Comparison of ENCODE assay signal across 14 cellular contexts in the genomic region with DNA sequence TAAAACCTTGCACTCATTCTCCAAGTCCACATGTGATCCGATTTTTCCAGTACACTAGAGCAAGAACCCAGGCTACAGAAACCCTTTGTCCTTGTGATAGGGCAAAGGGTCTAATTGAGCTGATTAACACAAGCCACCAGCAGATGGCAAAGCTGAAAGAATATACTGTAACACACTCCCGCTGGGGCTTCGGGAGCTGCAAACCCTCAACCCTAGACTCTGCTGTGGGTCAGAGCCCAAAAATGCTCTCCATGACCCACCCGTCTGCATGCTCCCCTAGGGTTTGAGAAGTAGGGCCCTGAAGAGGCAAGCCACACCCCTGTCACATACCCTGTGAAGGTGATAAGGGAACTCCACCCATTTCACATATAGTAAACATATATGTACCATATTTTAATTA. TPM values are rescaled to one million over a fixed set of nuclear protein-coding genes. Genes with fewer than 3 reads are reported as not detected.
A peak's percentile ranks its signal among the peaks of the same experiment; 100 is the strongest.
DNase-seq lines count a peak whose midpoint lies in the region; ATAC-seq and TF ChIP-seq lines count a peak whose summit lies in the region.
"Had no signal": no experiment of that assay in that cellular context is flagged by ENCODE, and none has a peak within 500 bp of the region (broad histone marks: within the 10 kb centered on the region; RNA-seq: fewer than 3 reads in every experiment).

No MANE protein-coding gene starts in this region.

- no peaks in the 10 kb centered on the region for H3K9me2 ChIP-seq in Loucy (replicated peaks; ENCODE audit: low read depth, low read length)

- H3K4me1 ChIP-seq in Loucy (ENCODE audit: insufficient read depth, low read length, poor library complexity, severe bottlenecking): peaks cover 2% of the 10 kb centered on the region

- H3K9me3 ChIP-seq in Loucy (ENCODE audit: insufficient read depth, low read depth, low read length): peaks cover 7% of the 10 kb centered on the region; the same call in 1 of the 2 replicates
- H3K9me3 ChIP-seq in T-helper 17 cell (ENCODE audit: control insufficient read depth, low read length, poor library complexity, severe bottlenecking): no peaks in the 10 kb centered on the region

- H3K4me3 Mint-ChIP-seq in activated CD4-positive, alpha-beta T cell treated with anti-CD3 and anti-CD28 coated beads for 36 hours: no peak overlapping the region
- H3K4me3 Mint-ChIP-seq in T-helper 17 cell (no peak overlapping the region), natural killer cell (no peak overlapping the region)
- H3K4me3 Mint-ChIP-seq: nephron; T-helper 2 cell treated with Interferon-gamma antibody and Interleukin-4, amounts not matched to agents 5 μg/mL and 100 μg/mL, for 36 hours had no signal

- no peaks in the 10 kb centered on the region for H3K36me3 Mint-ChIP-seq in activated CD4-positive, alpha-beta T cell treated with anti-CD3 and anti-CD28 coated beads for 36 hours (ENCODE audit: low read depth)
- H3K36me3 Mint-ChIP-seq in T-helper 17 cell (ENCODE audit: low read depth) (peaks cover 4% of the 10 kb centered on the region), natural killer cell (no peaks in the 10 kb centered on the region)

- no peak overlapping the region for H3K4me3 ChIP-seq in Loucy (ENCODE audit: low read length, poor library complexity, severe bottlenecking)

- CTCF ChIA-PET in activated CD4-positive, alpha-beta T cell treated with anti-CD3 and anti-CD28 coated beads for 36 hours (lab: Charles Lee): no interaction called here

- H2AFZ ChIP-seq in Loucy (ENCODE audit: low read length): no peak overlapping the region

- peak overlapping the region; percentile 29 for H3K27ac Mint-ChIP-seq in activated CD4-positive, alpha-beta T cell treated with anti-CD3 and anti-CD28 coated beads for 36 hours
- H3K27ac Mint-ChIP-seq in T-helper 17 cell (peak overlapping the region; percentile 98), natural killer cell (peak overlapping the region in 1 of 2 donors; percentile 50)
- H3K27ac Mint-ChIP-seq: nephron; T-helper 2 cell treated with Interferon-gamma antibody and Interleukin-4, amounts not matched to agents 5 μg/mL and 100 μg/mL, for 36 hours had no signal

- H3K4me2 ChIP-seq in Loucy (ENCODE audit: low read depth, low read length, poor library complexity, severe bottlenecking): no peak overlapping the region

- no peak overlapping the region for H3K9ac ChIP-seq in Loucy (ENCODE audit: low read depth, low read length, poor library complexity, severe bottlenecking)

- H3K4me1 Mint-ChIP-seq in activated CD4-positive, alpha-beta T cell treated with anti-CD3 and anti-CD28 coated beads for 36 hours: peaks cover 14% of the 10 kb centered on the region
- peaks cover 17% of the 10 kb centered on the region for H3K4me1 Mint-ChIP-seq in T-helper 17 cell
- peaks cover 16 to 23% of the 10 kb centered on the region in 2 donors for H3K4me1 Mint-ChIP-seq in natural killer cell
- H3K4me1 Mint-ChIP-seq: nephron had no signal

- H3F3A ChIP-seq in Loucy (ENCODE audit: low read depth): no peaks in the 10 kb centered on the region

- POLR2A ChIA-PET in activated CD4-positive, alpha-beta T cell treated with anti-CD3 and anti-CD28 coated beads for 36 hours (lab: Charles Lee): interaction anchor here (0.7 kb wide), 1 partner anchor 671 kb away, joined by 3 read pairs; no protein-coding TSS in a partner anchor

- no peaks in the 10 kb centered on the region for H3K79me2 ChIP-seq in Loucy (ENCODE audit: insufficient read depth, low read length)

- H3K27me3 Mint-ChIP-seq in activated CD4-positive, alpha-beta T cell treated with anti-CD3 and anti-CD28 coated beads for 36 hours: no peaks in the 10 kb centered on the region
- no peaks in the 10 kb centered on the region for H3K27me3 Mint-ChIP-seq in T-helper 17 cell
- H3K27me3 Mint-ChIP-seq in natural killer cell (ENCODE audit: low read depth in 2 of 2): no peaks in the 10 kb centered on the region

- ATAC-seq in activated CD4-positive, alpha-beta T cell treated with anti-CD3 and anti-CD28 coated beads for 36 hours: peak; percentile 63
- peak; percentile 64 for ATAC-seq in T-helper 17 cell
- peak in 2 of 3 donors; percentile 35 to 56 for ATAC-seq in natural killer cell

- no peaks in the 10 kb centered on the region for H3K27me3 ChIP-seq in Loucy (ENCODE audit: insufficient read depth, low read length, poor library complexity, severe bottlenecking)

- intact Hi-C loops in activated CD4-positive, alpha-beta T cell treated with anti-CD3 and anti-CD28 coated beads for 36 hours (cut with DNase I, micrococcal nuclease): no loop called here
- intact Hi-C loops in natural killer cell (cut with micrococcal nuclease) (no loop called here), posterior cingulate gyrus (cut with DNase I) (no loop called here)

- no peaks in the 10 kb centered on the region for H3K36me3 ChIP-seq in Loucy (ENCODE audit: insufficient read depth, low read length)

- DNase-seq in activated CD4-positive, alpha-beta T cell treated with anti-CD3 and anti-CD28 coated beads for 36 hours: no peak
- no peak for DNase-seq in activated CD4-positive, alpha-beta T cell treated with anti-CD3 and anti-CD28 coated beads for 4 hours
- no peak for DNase-seq in T-helper 17 cell
- no peak for DNase-seq in natural killer cell
- DNase-seq in DMS79 treated with DMSO at 0.1 percent for 48 hours (lab: John Stamatoyannopoulos, UW): no peak
- DNase-seq in posterior cingulate gyrus: no peak
- DNase-seq in NCI-H187 (lab: John Stamatoyannopoulos, UW): no peak
- DNase-seq: central memory CD4-positive, alpha-beta T cell; GF-D8; GOT3; NCI-H774 had no signal

- peaks cover 7% of the 10 kb centered on the region for H3K9me3 Mint-ChIP-seq in activated CD4-positive, alpha-beta T cell treated with anti-CD3 and anti-CD28 coated beads for 36 hours (ENCODE audit: low read depth)
- H3K9me3 Mint-ChIP-seq in natural killer cell: peaks cover 0 to 4% of the 10 kb centered on the region in 2 donors

- H4K20me1 ChIP-seq in Loucy (ENCODE audit: insufficient read depth, low read length, poor library complexity, severe bottlenecking): no peaks in the 10 kb centered on the region

- peak; percentile 43 for TF ChIP-seq CTCF in Loucy (conservative IDR thresholded peaks at IDR 0.05; ENCODE audit: low read length)
- TF ChIP-seq CTCF in natural killer cell (IDR thresholded peaks at IDR 0.05): peak; percentile 23

RNA-seq across cellular contexts. Expression of a gene that starts 33.6 kb away (rescaled TPM):
- 10 to 100 TPM; 38.4 to 57.9 TPM for total RNA-seq in activated CD4-positive, alpha-beta T cell treated with anti-CD3 and anti-CD28 coated beads for 36 hours
- total RNA-seq in T-helper 17 cell (100 to 1,000 TPM; 140 to 153 TPM), natural killer cell (100 to 1,000 TPM in 2 of 3 donors, 10 to 100 TPM in 1; 79.8 to 124 (median 119) TPM)
